Comparison of ENCODE assay signal across 8 cellular contexts in genomic region chr5:172479034-172479783, GRCh38. TPM values are rescaled to one million over a fixed set of nuclear protein-coding genes. Genes with fewer than 3 reads are reported as not detected.
DNase-seq lines count a peak whose midpoint lies in the region; ATAC-seq and TF ChIP-seq lines count a peak whose summit lies in the region.

No MANE protein-coding gene starts in this region.

- no peaks in the 10 kb centered on the region for H4K20me1 ChIP-seq in SK-N-SH (ENCODE audit: insufficient read depth)

- H3K27me3 ChIP-seq in SK-N-SH (ENCODE audit: insufficient read depth), result no peaks in the 10 kb centered on the region
- H3K27me3 ChIP-seq in adipocyte (replicated peaks; ENCODE audit: control insufficient read depth, insufficient read depth, low read length), result peaks cover 3% of the 10 kb centered on the region

- peak; percentile 90 for TF ChIP-seq CTCF in SK-N-SH (IDR thresholded peaks at IDR 0.05)

- H3K4me2 ChIP-seq in SK-N-SH, result no peak overlapping the region

- H3K79me2 ChIP-seq in SK-N-SH (ENCODE audit: insufficient read depth), result no peaks in the 10 kb centered on the region

- ATAC-seq in GM21717 (IDR thresholded peaks at IDR 0.05; ENCODE audit: unreplicated experiment), result peak; percentile 79
- peak; percentile 95 for ATAC-seq in Right ventricle myocardium superior (ENCODE audit: poor library complexity)
- no peak for ATAC-seq in HG03521 (IDR thresholded peaks at IDR 0.05; ENCODE audit: unreplicated experiment)

- H3F3A ChIP-seq in SK-N-SH (replicated peaks; ENCODE audit: insufficient read depth), result no peaks in the 10 kb centered on the region

- H3K9me3 ChIP-seq in SK-N-SH (no peaks in the 10 kb centered on the region), adipocyte (ENCODE audit: control insufficient read depth, low read length) (peaks cover 2% of the 10 kb centered on the region)

- TF ChIP-seq RAD21 in SK-N-SH (IDR thresholded peaks at IDR 0.05; ENCODE audit: low read length), result peak; percentile 93

- POLR2A ChIA-PET in SK-N-SH (lab: Yijun Ruan, JAX), result no interaction called here

- H3K4me3 ChIP-seq in SK-N-SH (ENCODE audit: low read depth in 2 of 2, low read length in 1 of 2), result no peak overlapping the region; a peak in 1 of 4 replicates
- no peak overlapping the region for H3K4me3 ChIP-seq in adipocyte (ENCODE audit: low read length)

- TF ChIP-seq EP300 in SK-N-SH (IDR thresholded peaks at IDR 0.05; ENCODE audit: borderline replicate concordance in 1 of 2, low read depth in 1 of 2, low read length in 1 of 2), result no peak

- H3K9ac ChIP-seq in SK-N-SH (no peak overlapping the region), adipocyte (ENCODE audit: low read length) (no peak overlapping the region)

- peak; percentile 86 for DNase-seq in COR-L47 (lab: John Stamatoyannopoulos, UW)
- DNase-seq in NAMALWA (ENCODE audit: low spot score), result peak; percentile 90
- peak; percentile 88 for DNase-seq in SK-N-SH
- peak; percentile 95 for DNase-seq in adipocyte (ENCODE audit: low read depth)
- peak; percentile 91 for DNase-seq in Right ventricle myocardium superior
- DNase-seq in pons (ENCODE audit: low spot score), result peak; percentile 96

- H3K27ac ChIP-seq in SK-N-SH (ENCODE audit: low read depth in 2 of 2, low read length in 1 of 2), result no peak overlapping the region

- H3K36me3 ChIP-seq in SK-N-SH (replicated peaks in 1 of 2; ENCODE audit: control insufficient read depth in 1 of 2, insufficient read depth in 2 of 2, low read length in 1 of 2) (no peaks in the 10 kb centered on the region), adipocyte (ENCODE audit: control insufficient read depth, insufficient read depth, low read length, severe bottlenecking) (no peaks in the 10 kb centered on the region)

- H3K4me1 ChIP-seq in SK-N-SH (ENCODE audit: control insufficient read depth in 1 of 2, insufficient read depth in 2 of 2, low read depth in 1 of 2, low read length in 1 of 2), result peaks cover 0 to 3% of the 10 kb centered on the region in 2 experiments; a peak in 1 of 4 replicates
- no peaks in the 10 kb centered on the region for H3K4me1 ChIP-seq in adipocyte (ENCODE audit: control insufficient read depth, insufficient read depth, low read length)

- 51% methylated on average over 20 of the region's 21 CpGs for WGBS in SK-N-SH (ENCODE audit: low lambda C conversion rate)

- CTCF ChIA-PET in SK-N-SH (lab: Yijun Ruan, JAX), result interaction anchor here (0.6 to 7.0 kb wide), 56 partner anchors 10 to 445 kb away, joined by 3 to 209 read pairs (median 4); partner anchors contain the start of gene NEURL1B

- H2AFZ ChIP-seq in SK-N-SH (ENCODE audit: low read depth), result no peak overlapping the region

- intact Hi-C loops in Right ventricle myocardium superior (cut with DNase I), result loop anchor here (1.0 to 10.0 kb wide), 3 partner anchors 163 to 456 kb away; partner anchors contain the start of gene NEURL1B

- no peaks in the 10 kb centered on the region for H3K9me2 ChIP-seq in SK-N-SH

TF ChIP-seq in SK-N-SH, 30 proteins besides CTCF, POLR2A, EP300 and RAD21 (continues in another document):
- no peak for TF ChIP-seq ZBTB33 (IDR thresholded peaks at IDR 0.05; ENCODE audit: borderline replicate concordance, low read depth)
- TF ChIP-seq GATA2 (CRISPR knock-in tag; IDR thresholded peaks at IDR 0.05), result no peak
- TF ChIP-seq YY1 (IDR thresholded peaks at IDR 0.05; ENCODE audit: low read depth), result no peak
- TF ChIP-seq MAX (IDR thresholded peaks at IDR 0.05; ENCODE audit: low read depth), result no peak
- 0 out of 2 replicates have a peak, but pooled peaks have one; percentile 13 for TF ChIP-seq RCOR1 (IDR thresholded peaks at IDR 0.05; ENCODE audit: low read length)
- TF ChIP-seq USF1 (IDR thresholded peaks at IDR 0.05; ENCODE audit: borderline replicate concordance, low read depth), result no peak
- no peak for TF ChIP-seq TEAD4 (IDR thresholded peaks at IDR 0.05; ENCODE audit: borderline replicate concordance, insufficient read depth)
- TF ChIP-seq CHD2 (IDR thresholded peaks at IDR 0.05; ENCODE audit: low read length, partially characterized antibody), result no peak
- TF ChIP-seq MEF2A (IDR thresholded peaks at IDR 0.05; ENCODE audit: borderline replicate concordance, low read depth), result no peak
- TF ChIP-seq, protein P1, sequence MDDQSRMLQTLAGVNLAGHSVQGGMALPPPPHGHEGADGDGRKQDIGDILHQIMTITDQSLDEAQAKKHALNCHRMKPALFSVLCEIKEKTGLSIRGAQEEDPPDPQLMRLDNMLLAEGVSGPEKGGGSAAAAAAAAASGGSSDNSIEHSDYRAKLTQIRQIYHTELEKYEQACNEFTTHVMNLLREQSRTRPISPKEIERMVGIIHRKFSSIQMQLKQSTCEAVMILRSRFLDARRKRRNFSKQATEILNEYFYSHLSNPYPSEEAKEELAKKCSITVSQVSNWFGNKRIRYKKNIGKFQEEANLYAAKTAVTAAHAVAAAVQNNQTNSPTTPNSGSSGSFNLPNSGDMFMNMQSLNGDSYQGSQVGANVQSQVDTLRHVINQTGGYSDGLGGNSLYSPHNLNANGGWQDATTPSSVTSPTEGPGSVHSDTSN (IDR thresholded peaks at IDR 0.05), result 0 out of 2 replicates have a peak, but pooled peaks have one; percentile 19
- TF ChIP-seq NFIC (IDR thresholded peaks at IDR 0.05; ENCODE audit: borderline replicate concordance), result no peak
- TF ChIP-seq TAF1 (IDR thresholded peaks at IDR 0.05; ENCODE audit: borderline replicate concordance, low read depth, low read length), result no peak
- TF ChIP-seq ELF1 (IDR thresholded peaks at IDR 0.05), result no peak
- TF ChIP-seq, protein P2, sequence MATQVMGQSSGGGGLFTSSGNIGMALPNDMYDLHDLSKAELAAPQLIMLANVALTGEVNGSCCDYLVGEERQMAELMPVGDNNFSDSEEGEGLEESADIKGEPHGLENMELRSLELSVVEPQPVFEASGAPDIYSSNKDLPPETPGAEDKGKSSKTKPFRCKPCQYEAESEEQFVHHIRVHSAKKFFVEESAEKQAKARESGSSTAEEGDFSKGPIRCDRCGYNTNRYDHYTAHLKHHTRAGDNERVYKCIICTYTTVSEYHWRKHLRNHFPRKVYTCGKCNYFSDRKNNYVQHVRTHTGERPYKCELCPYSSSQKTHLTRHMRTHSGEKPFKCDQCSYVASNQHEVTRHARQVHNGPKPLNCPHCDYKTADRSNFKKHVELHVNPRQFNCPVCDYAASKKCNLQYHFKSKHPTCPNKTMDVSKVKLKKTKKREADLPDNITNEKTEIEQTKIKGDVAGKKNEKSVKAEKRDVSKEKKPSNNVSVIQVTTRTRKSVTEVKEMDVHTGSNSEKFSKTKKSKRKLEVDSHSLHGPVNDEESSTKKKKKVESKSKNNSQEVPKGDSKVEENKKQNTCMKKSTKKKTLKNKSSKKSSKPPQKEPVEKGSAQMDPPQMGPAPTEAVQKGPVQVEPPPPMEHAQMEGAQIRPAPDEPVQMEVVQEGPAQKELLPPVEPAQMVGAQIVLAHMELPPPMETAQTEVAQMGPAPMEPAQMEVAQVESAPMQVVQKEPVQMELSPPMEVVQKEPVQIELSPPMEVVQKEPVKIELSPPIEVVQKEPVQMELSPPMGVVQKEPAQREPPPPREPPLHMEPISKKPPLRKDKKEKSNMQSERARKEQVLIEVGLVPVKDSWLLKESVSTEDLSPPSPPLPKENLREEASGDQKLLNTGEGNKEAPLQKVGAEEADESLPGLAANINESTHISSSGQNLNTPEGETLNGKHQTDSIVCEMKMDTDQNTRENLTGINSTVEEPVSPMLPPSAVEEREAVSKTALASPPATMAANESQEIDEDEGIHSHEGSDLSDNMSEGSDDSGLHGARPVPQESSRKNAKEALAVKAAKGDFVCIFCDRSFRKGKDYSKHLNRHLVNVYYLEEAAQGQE (IDR thresholded peaks at IDR 0.05; ENCODE audit: low read depth, low read length), result no peak
- no peak for TF ChIP-seq SIN3A (IDR thresholded peaks at IDR 0.05; ENCODE audit: borderline replicate concordance, low read depth, low read length)
- no peak for TF ChIP-seq RXRA (IDR thresholded peaks at IDR 0.05; ENCODE audit: borderline replicate concordance, low read depth)
- TF ChIP-seq FOXM1 (IDR thresholded peaks at IDR 0.05; ENCODE audit: low read depth), result no peak
- no peak for TF ChIP-seq FOXJ3 (CRISPR knock-in tag; IDR thresholded peaks at IDR 0.05)
- no peak for TF ChIP-seq FOSL2 (IDR thresholded peaks at IDR 0.05; ENCODE audit: borderline replicate concordance, low read depth)
- no peak for TF ChIP-seq GABPA (IDR thresholded peaks at IDR 0.05; ENCODE audit: low read depth)
- 0 out of 2 replicates have a peak, but pooled peaks have one; percentile 37 for TF ChIP-seq MXI1 (IDR thresholded peaks at IDR 0.05; ENCODE audit: low read depth, low read length)

RNA-seq across cellular contexts. Expression of gene SH3PXD2B, which starts 24.9 kb away (rescaled TPM):
- 15.0 and 15.7 TPM in 2 replicates for polyA plus RNA-seq in SK-N-SH (2012; rRNA removed)
- polyA plus RNA-seq in SK-N-SH (2012; cell fraction: cytosol; rRNA removed), result 8.5 and 12.1 TPM in 2 replicates
- polyA plus RNA-seq in SK-N-SH (2012; cell fraction: nucleus; rRNA removed), result 15.1 and 22.9 TPM in 2 replicates
- 5.3 TPM for total RNA-seq in Right ventricle myocardium superior
